9 cellular contexts compared by ENCODE assay signal in the genomic region with DNA sequence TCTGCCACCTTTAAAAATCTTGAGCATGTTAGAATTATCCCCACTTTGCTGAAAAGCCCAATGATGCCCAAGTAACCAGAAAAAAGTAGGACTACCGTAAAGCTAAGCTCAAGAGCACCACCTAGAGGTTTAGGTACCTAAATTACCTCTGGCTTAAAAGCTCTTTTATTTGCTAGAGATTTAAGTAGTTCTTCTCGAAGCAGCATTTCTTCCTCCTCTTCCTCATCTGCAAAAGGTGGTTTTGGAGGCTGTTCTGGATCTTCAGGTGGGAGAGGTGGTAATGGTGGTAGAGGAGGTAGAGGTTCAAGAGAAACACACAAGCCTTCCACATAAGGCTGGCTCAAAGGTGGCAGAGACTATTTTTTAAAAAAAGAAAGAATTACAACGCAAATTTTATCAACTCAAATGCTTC. TPM values are rescaled to one million over a fixed set of nuclear protein-coding genes. Genes with fewer than 3 reads are reported as not detected.
DNase-seq lines count a peak whose midpoint lies in the region; ATAC-seq and TF ChIP-seq lines count a peak whose summit lies in the region.
"Had no signal": no experiment of that assay in that cellular context is flagged by ENCODE, and none has a peak within 500 bp of the region (broad histone marks: within the 10 kb centered on the region; RNA-seq: fewer than 3 reads in every experiment).

No MANE protein-coding gene starts in this region.

- no peaks in the 10 kb centered on the region for H3K4me1 ChIP-seq in fibroblast of lung (ENCODE audit: control insufficient read depth, extremely low read depth, insufficient read depth, low read length)

- no peaks in the 10 kb centered on the region for H4K20me1 ChIP-seq in fibroblast of lung (ENCODE audit: control insufficient read depth, extremely low read depth, insufficient read depth, low read length)

- ATAC-seq in HG03045 (IDR thresholded peaks at IDR 0.05; ENCODE audit: unreplicated experiment) = no peak

- H3K27ac Mint-ChIP-seq in activated CD4-positive, alpha-beta memory T cell treated with anti-CD3 and anti-CD28 coated beads for 36 hours = peak overlapping the region; percentile 46
- H3K27ac Mint-ChIP-seq in activated CD4-positive, alpha-beta memory T cell treated with anti-CD3 and anti-CD28 coated beads, Interleukin-2, amount 10 ng/mL, durations not matched to agents 7 days and 5 days = no peak overlapping the region
- peak overlapping the region; percentile 74 for H3K27ac Mint-ChIP-seq in T-helper 2 cell treated with Interferon-gamma antibody and Interleukin-4, amounts not matched to agents 5 μg/mL and 100 μg/mL, for 36 hours
- H3K27ac Mint-ChIP-seq in osteocyte (ENCODE audit: unreplicated experiment) = peak overlapping the region; percentile 55
- H3K27ac Mint-ChIP-seq: dendritic cell treated with granulocyte-macrophage colony-stimulating factor and Interleukin-4, amounts not matched to agents 40 ng/mL and 50 ng/mL, for 4 days had no signal

- H3K79me2 ChIP-seq in fibroblast of lung (ENCODE audit: control insufficient read depth, insufficient read depth, low read length) = peaks cover 3% of the 10 kb centered on the region

- peaks cover 11% of the 10 kb centered on the region for H3K36me3 ChIP-seq in fibroblast of lung (ENCODE audit: control insufficient read depth, insufficient read depth, low read length)

- DNase-seq in activated CD4-positive, alpha-beta memory T cell treated with anti-CD3 and anti-CD28 coated beads for 36 hours = no peak
- no peak for DNase-seq in activated CD4-positive, alpha-beta memory T cell treated with anti-CD3 and anti-CD28 coated beads, Interleukin-2, amount 10 ng/mL, durations not matched to agents 7 days and 5 days
- peak; percentile 60 for DNase-seq in HEK293T (ENCODE audit: extremely low spot score)
- DNase-seq in NCI-H2081 (lab: John Stamatoyannopoulos, UW) = peak; percentile 70 to 77
- DNase-seq in T-helper 2 cell treated with Interferon-gamma antibody and Interleukin-4, amounts not matched to agents 5 μg/mL and 100 μg/mL, for 36 hours (ENCODE audit: low spot score) = no peak
- DNase-seq in fibroblast of lung (ENCODE audit: low read depth in 2 of 2) = peak; percentile 62 to 81
- DNase-seq in osteocyte (ENCODE audit: extremely low spot score, unreplicated experiment) = no peak

- intact Hi-C loops in activated CD4-positive, alpha-beta memory T cell treated with anti-CD3 and anti-CD28 coated beads for 36 hours (cut with micrococcal nuclease) = loop anchor here (1.0 to 10.0 kb wide), 2 partner anchors 111 to 222 kb away; no protein-coding TSS in a partner anchor

- no peak overlapping the region for H3K27ac ChIP-seq in fibroblast of lung (ENCODE audit: insufficient read depth, low read length)

- H3K9ac ChIP-seq in fibroblast of lung (ENCODE audit: insufficient read depth, low read length) = no peak overlapping the region

- peaks cover 61% of the 10 kb centered on the region for H3K36me3 Mint-ChIP-seq in activated CD4-positive, alpha-beta memory T cell treated with anti-CD3 and anti-CD28 coated beads for 36 hours
- H3K36me3 Mint-ChIP-seq in activated CD4-positive, alpha-beta memory T cell treated with anti-CD3 and anti-CD28 coated beads, Interleukin-2, amount 10 ng/mL, durations not matched to agents 7 days and 5 days (ENCODE audit: low read depth) = peaks cover 65% of the 10 kb centered on the region
- peaks cover 59% of the 10 kb centered on the region for H3K36me3 Mint-ChIP-seq in T-helper 2 cell treated with Interferon-gamma antibody and Interleukin-4, amounts not matched to agents 5 μg/mL and 100 μg/mL, for 36 hours (ENCODE audit: low read depth)
- peaks cover 49% of the 10 kb centered on the region for H3K36me3 Mint-ChIP-seq in osteocyte (ENCODE audit: unreplicated experiment)

- no peaks in the 10 kb centered on the region for H3K27me3 Mint-ChIP-seq in activated CD4-positive, alpha-beta memory T cell treated with anti-CD3 and anti-CD28 coated beads for 36 hours
- no peaks in the 10 kb centered on the region for H3K27me3 Mint-ChIP-seq in activated CD4-positive, alpha-beta memory T cell treated with anti-CD3 and anti-CD28 coated beads, Interleukin-2, amount 10 ng/mL, durations not matched to agents 7 days and 5 days
- H3K27me3 Mint-ChIP-seq in T-helper 2 cell treated with Interferon-gamma antibody and Interleukin-4, amounts not matched to agents 5 μg/mL and 100 μg/mL, for 36 hours (ENCODE audit: low read depth) = no peaks in the 10 kb centered on the region
- no peaks in the 10 kb centered on the region for H3K27me3 Mint-ChIP-seq in osteocyte (ENCODE audit: unreplicated experiment)
- H3K27me3 Mint-ChIP-seq: dendritic cell treated with granulocyte-macrophage colony-stimulating factor and Interleukin-4, amounts not matched to agents 40 ng/mL and 50 ng/mL, for 4 days had no signal

- H3K27me3 ChIP-seq in fibroblast of lung (ENCODE audit: control insufficient read depth, insufficient read depth, low read length) = no peaks in the 10 kb centered on the region

- no peak overlapping the region for H3K4me3 ChIP-seq in fibroblast of lung (replicated peaks in 1 of 4; ENCODE audit: control extremely low read depth in 1 of 4, insufficient read depth in 1 of 4, low read depth in 3 of 4, low read length in 4 of 4)

- no peak overlapping the region for H3K4me3 Mint-ChIP-seq in activated CD4-positive, alpha-beta memory T cell treated with anti-CD3 and anti-CD28 coated beads for 36 hours
- no peak overlapping the region for H3K4me3 Mint-ChIP-seq in activated CD4-positive, alpha-beta memory T cell treated with anti-CD3 and anti-CD28 coated beads, Interleukin-2, amount 10 ng/mL, durations not matched to agents 7 days and 5 days
- no peak overlapping the region for H3K4me3 Mint-ChIP-seq in T-helper 2 cell treated with Interferon-gamma antibody and Interleukin-4, amounts not matched to agents 5 μg/mL and 100 μg/mL, for 36 hours
- H3K4me3 Mint-ChIP-seq in osteocyte (ENCODE audit: unreplicated experiment) = no peak overlapping the region
- H3K4me3 Mint-ChIP-seq: dendritic cell treated with granulocyte-macrophage colony-stimulating factor and Interleukin-4, amounts not matched to agents 40 ng/mL and 50 ng/mL, for 4 days had no signal

- POLR2A ChIA-PET in activated CD4-positive, alpha-beta memory T cell treated with anti-CD3 and anti-CD28 coated beads for 36 hours (lab: Charles Lee) = interaction anchor here (1.0 to 1.1 kb wide), 2 partner anchors 26 to 32 kb away, joined by 3 to 5 read pairs; no protein-coding TSS in a partner anchor
- POLR2A ChIA-PET in activated CD4-positive, alpha-beta memory T cell treated with anti-CD3 and anti-CD28 coated beads, Interleukin-2, amount 10 ng/mL, durations not matched to agents 7 days and 5 days (lab: Charles Lee) = interaction anchor here (1.0 to 4.1 kb wide), 6 partner anchors 11 to 118 kb away, joined by 3 to 29 read pairs (median 4); a partner anchor contains a TSS
- POLR2A ChIA-PET in HEK293T (lab: Yijun Ruan, JAX) = no interaction called here

- H3K9me3 Mint-ChIP-seq in activated CD4-positive, alpha-beta memory T cell treated with anti-CD3 and anti-CD28 coated beads for 36 hours = no peaks in the 10 kb centered on the region
- no peaks in the 10 kb centered on the region for H3K9me3 Mint-ChIP-seq in activated CD4-positive, alpha-beta memory T cell treated with anti-CD3 and anti-CD28 coated beads, Interleukin-2, amount 10 ng/mL, durations not matched to agents 7 days and 5 days
- no peaks in the 10 kb centered on the region for H3K9me3 Mint-ChIP-seq in T-helper 2 cell treated with Interferon-gamma antibody and Interleukin-4, amounts not matched to agents 5 μg/mL and 100 μg/mL, for 36 hours
- no peaks in the 10 kb centered on the region for H3K9me3 Mint-ChIP-seq in osteocyte (ENCODE audit: unreplicated experiment)
- H3K9me3 Mint-ChIP-seq: dendritic cell treated with granulocyte-macrophage colony-stimulating factor and Interleukin-4, amounts not matched to agents 40 ng/mL and 50 ng/mL, for 4 days had no signal

- CTCF ChIA-PET in activated CD4-positive, alpha-beta memory T cell treated with anti-CD3 and anti-CD28 coated beads for 36 hours (lab: Charles Lee) = interaction anchor here (0.7 to 5.9 kb wide), 25 partner anchors 10 to 366 kb away, joined by 3 to 50 read pairs (median 6); a partner anchor contains a TSS
- CTCF ChIA-PET in activated CD4-positive, alpha-beta memory T cell treated with anti-CD3 and anti-CD28 coated beads, Interleukin-2, amount 10 ng/mL, durations not matched to agents 7 days and 5 days (lab: Charles Lee) = interaction anchor here (0.6 to 1.9 kb wide), 25 partner anchors 10 to 1343 kb away, joined by 3 to 27 read pairs (median 4); a partner anchor contains a TSS
- CTCF ChIA-PET in HEK293T (lab: Yijun Ruan, JAX) = interaction anchor here (0.6 to 1.7 kb wide), 9 partner anchors 9 to 763 kb away, joined by 3 to 13 read pairs (median 3); a partner anchor contains a TSS

- peak; percentile 67 to 87 for TF ChIP-seq CTCF in fibroblast of lung (conservative IDR thresholded peaks at IDR 0.05 in 1 of 2, IDR thresholded peaks at IDR 0.05 in 1 of 2; ENCODE audit: low read depth in 1 of 2, low read length in 2 of 2)
- peak; percentile 79 for TF ChIP-seq CTCF in osteocyte (IDR thresholded peaks at IDR 0.05)

- H2AFZ ChIP-seq in fibroblast of lung (ENCODE audit: low read length) = no peak overlapping the region

- no peak overlapping the region for H3K4me2 ChIP-seq in fibroblast of lung (ENCODE audit: extremely low read depth, insufficient read depth, low read length)

- H3K9me3 ChIP-seq in fibroblast of lung (ENCODE audit: control insufficient read depth, insufficient read depth, low read depth, low read length) = no peaks in the 10 kb centered on the region

- peaks cover 28% of the 10 kb centered on the region for H3K4me1 Mint-ChIP-seq in activated CD4-positive, alpha-beta memory T cell treated with anti-CD3 and anti-CD28 coated beads for 36 hours (ENCODE audit: low read depth)
- peaks cover 14% of the 10 kb centered on the region for H3K4me1 Mint-ChIP-seq in activated CD4-positive, alpha-beta memory T cell treated with anti-CD3 and anti-CD28 coated beads, Interleukin-2, amount 10 ng/mL, durations not matched to agents 7 days and 5 days
- H3K4me1 Mint-ChIP-seq in T-helper 2 cell treated with Interferon-gamma antibody and Interleukin-4, amounts not matched to agents 5 μg/mL and 100 μg/mL, for 36 hours (ENCODE audit: low read depth) = peaks cover 12% of the 10 kb centered on the region
- peaks cover 8% of the 10 kb centered on the region for H3K4me1 Mint-ChIP-seq in osteocyte (ENCODE audit: unreplicated experiment)

RNA-seq across cellular contexts. Expression of a gene that starts 26.9 kb away (rescaled TPM):
- 10 to 100 TPM; 55.9 to 64.9 TPM for total RNA-seq in activated CD4-positive, alpha-beta memory T cell treated with anti-CD3 and anti-CD28 coated beads for 36 hours
- total RNA-seq in activated CD4-positive, alpha-beta memory T cell treated with anti-CD3 and anti-CD28 coated beads, Interleukin-2, amount 10 ng/mL, durations not matched to agents 7 days and 5 days = 10 to 100 TPM; 64.7 to 76.8 TPM
- total RNA-seq in fibroblast of lung (21.8 and 30.7 TPM in 2 replicates), osteocyte (38.8 and 49.7 TPM in 2 replicates)
- polyA plus RNA-seq in fibroblast of lung = 23.2 and 33.1 TPM in 2 replicates
- polyA plus RNA-seq in fibroblast of lung (2012) = 9.1 and 13.4 TPM in 2 replicates
- 3.1 and 3.7 TPM in 2 replicates for polyA minus RNA-seq in fibroblast of lung (ENCODE audit: low replicate concordance)

RNA-seq across cellular contexts. Expression of a gene that starts 27.4 kb away (rescaled TPM):
- 1 to 10 TPM; 9.4 to 9.5 TPM for total RNA-seq in activated CD4-positive, alpha-beta memory T cell treated with anti-CD3 and anti-CD28 coated beads for 36 hours
- total RNA-seq in activated CD4-positive, alpha-beta memory T cell treated with anti-CD3 and anti-CD28 coated beads, Interleukin-2, amount 10 ng/mL, durations not matched to agents 7 days and 5 days = 1 to 10 TPM; 6.4 to 7.7 TPM
- 5.6 and 6.9 TPM in 2 replicates for total RNA-seq in fibroblast of lung
- polyA plus RNA-seq in fibroblast of lung = 1.5 and 2.3 TPM in 2 replicates
- 1.6 and 2.5 TPM in 2 replicates for polyA plus RNA-seq in fibroblast of lung (2012)
- polyA minus RNA-seq in fibroblast of lung (ENCODE audit: low replicate concordance) = 0.19 and 0.79 TPM in 2 replicates
- total RNA-seq in osteocyte = 5.0 and 5.1 TPM in 2 replicates

RNA-seq across cellular contexts. Expression of a gene that starts 49.2 kb away (rescaled TPM):
- total RNA-seq in activated CD4-positive, alpha-beta memory T cell treated with anti-CD3 and anti-CD28 coated beads for 36 hours = 10 to 100 TPM; 10.8 to 11.7 TPM
- 10 to 100 TPM; 15.5 to 16.1 TPM for total RNA-seq in activated CD4-positive, alpha-beta memory T cell treated with anti-CD3 and anti-CD28 coated beads, Interleukin-2, amount 10 ng/mL, durations not matched to agents 7 days and 5 days
- 21.6 and 25.1 TPM in 2 replicates for total RNA-seq in fibroblast of lung
- 19.6 and 30.5 TPM in 2 replicates for polyA plus RNA-seq in fibroblast of lung
- 13.3 and 14.1 TPM in 2 replicates for polyA plus RNA-seq in fibroblast of lung (2012)
- 14.1 and 20.7 TPM in 2 replicates for polyA minus RNA-seq in fibroblast of lung (ENCODE audit: low replicate concordance)
- total RNA-seq in osteocyte = 28.0 and 32.5 TPM in 2 replicates

Comparison
In these comparisons a context has a peak if more than half of its experiments do, and no peak if none do; other contexts are left out.
1. DNase-seq: peak in HEK293T (single experiment), NCI-H2081 (2 of 2) and fibroblast of lung (2 of 2); none in activated CD4-positive, alpha-beta memory T cell treated with anti-CD3 and anti-CD28 coated beads for 36 hours (single experiment), activated CD4-positive, alpha-beta memory T cell treated with anti-CD3 and anti-CD28 coated beads, Interleukin-2, amount 10 ng/mL, durations not matched to agents 7 days and 5 days (single experiment), T-helper 2 cell treated with Interferon-gamma antibody and Interleukin-4, amounts not matched to agents 5 μg/mL and 100 μg/mL, for 36 hours (single experiment) and osteocyte (single experiment).